In genomic region chr2:79771530-79771929, GRCh38 we compare ENCODE assay signal across 16 cellular contexts.
"Had no signal": no experiment of that assay in that cellular context is flagged by ENCODE, and none has a peak within 500 bp of the region (broad histone marks: within the 10 kb centered on the region; RNA-seq: fewer than 3 reads in every experiment).

No MANE protein-coding gene starts in this region.

- DNase-seq: colonic mucosa; effector CD8-positive, alpha-beta T cell; endodermal cell; foreskin fibroblast; gastrocnemius medialis; heart left ventricle; kidney; mucosa of descending colon; naive B cell; pancreas; right cardiac atrium; spleen; stimulated activated CD4-positive, alpha-beta T cell treated with anti-CD3 and anti-CD28 coated beads, Interleukin-4, amount 100 ng/mL, for 4 hours; stimulated activated naive CD8-positive, alpha-beta T cell treated with anti-CD3 and anti-CD28 coated beads, Interleukin-15, Interleukin-2, amounts not matched to agents 100 U/mL and 50 U/mL, for 24 hours; upper lobe of left lung; uterus had no signal

- FAIRE-seq: kidney, pancreas had no signal
